Comparison of ENCODE assay signal across 11 cellular contexts in genomic region chr3:99442599-99442998, GRCh38.
"Had no signal": no experiment of that assay in that cellular context is flagged by ENCODE, and none has a peak within 500 bp of the region (broad histone marks: within the 10 kb centered on the region; RNA-seq: fewer than 3 reads in every experiment).

No MANE protein-coding gene starts in this region.

- H3K4me3 Mint-ChIP-seq: GM23338, H9, HFFc6 had no signal

- H3K9me3 ChIP-seq: HAP-1 had no signal

- H3K9me3 Mint-ChIP-seq: HFFc6 had no signal

- DNase-seq: GM23248, GOT3, H7, H9, HCEC 1CT, HFFc6 had no signal

- H3K36me3 ChIP-seq: HAP-1 had no signal

- H3K4me2 ChIP-seq: GM23338 had no signal

- H3K9ac ChIP-seq: GM23248 had no signal

- FAIRE-seq: H1, H54 had no signal

- H3K27ac Mint-ChIP-seq: GM23338, H9, HFFc6 had no signal

- H3K27ac ChIP-seq: GM23248 had no signal

- H3K4me3 ChIP-seq: GM23248, GM23338, HAP-1 had no signal

- ATAC-seq: GM23338, HCT116 had no signal
